ENCODE assay signal across 8 cellular contexts in genomic region chr9:115591584-115591984, GRCh38.
A peak's percentile ranks its signal among the peaks of the same experiment; 100 is the strongest.
DNase-seq lines count a peak whose midpoint lies in the region; ATAC-seq and TF ChIP-seq lines count a peak whose summit lies in the region.

No MANE protein-coding gene starts in this region.

- in situ Hi-C loops in brain microvascular endothelial cell (cut with HindIII; ENCODE audit: low pct_ligation_motif_present, low sequenced_read_pairs): no loop called here

- ATAC-seq in HG03457 (IDR thresholded peaks at IDR 0.05; ENCODE audit: unreplicated experiment) (no peak), GM21447 (IDR thresholded peaks at IDR 0.05; ENCODE audit: unreplicated experiment) (no peak)

- no peak overlapping the region for H3K4me3 ChIP-seq in brain microvascular endothelial cell (ENCODE audit: low read depth, low read length)

- H3K27ac ChIP-seq in brain microvascular endothelial cell: peak overlapping the region; percentile 98

- no peaks in the 10 kb centered on the region for H3K27me3 ChIP-seq in brain microvascular endothelial cell (replicated peaks)

- TF ChIP-seq CTCF in brain microvascular endothelial cell (IDR thresholded peaks at IDR 0.05; ENCODE audit: low read depth, low read length, missing control alignments): peak; percentile 89

- peak; percentile 98 for DNase-seq in GM04504 (ENCODE audit: low read depth)
- DNase-seq in HuH-7 (ENCODE audit: low spot score): peak; percentile 60
- peak; percentile 78 for DNase-seq in NCI-H774 (lab: John Stamatoyannopoulos, UW)
- DNase-seq in brain microvascular endothelial cell: peak; percentile 99
- peak; percentile 75 for DNase-seq in inferior parietal cortex (ENCODE audit: extremely low spot score)
- peak; percentile 98 for DNase-seq in stromal cell of bone marrow (ENCODE audit: low read depth)

- no peaks in the 10 kb centered on the region for H3K36me3 ChIP-seq in brain microvascular endothelial cell (replicated peaks)
